1 cellular context compared by ENCODE assay signal in genomic region chr5:115555084-115555633, GRCh38.
A peak's percentile ranks its signal among the peaks of the same experiment; 100 is the strongest.
TF ChIP-seq lines count a peak whose summit lies in the region.

No MANE protein-coding gene starts in this region.

TF ChIP-seq in endothelial cell of umbilical vein, 7 proteins besides CTCF, POLR2A, EP300 and RAD21:
- TF ChIP-seq MAX (IDR thresholded peaks at IDR 0.05; ENCODE audit: insufficient read depth, insufficient read length), result no peak
- TF ChIP-seq FOS (IDR thresholded peaks at IDR 0.05; ENCODE audit: borderline replicate concordance, insufficient read depth, low read length), result peak; percentile 19
- TF ChIP-seq GATA2 (IDR thresholded peaks at IDR 0.05; ENCODE audit: insufficient read depth, insufficient read length, low read depth, low read length), result peak; percentile 19
